ENCODE assay signal across 1 cellular context in the genomic region with DNA sequence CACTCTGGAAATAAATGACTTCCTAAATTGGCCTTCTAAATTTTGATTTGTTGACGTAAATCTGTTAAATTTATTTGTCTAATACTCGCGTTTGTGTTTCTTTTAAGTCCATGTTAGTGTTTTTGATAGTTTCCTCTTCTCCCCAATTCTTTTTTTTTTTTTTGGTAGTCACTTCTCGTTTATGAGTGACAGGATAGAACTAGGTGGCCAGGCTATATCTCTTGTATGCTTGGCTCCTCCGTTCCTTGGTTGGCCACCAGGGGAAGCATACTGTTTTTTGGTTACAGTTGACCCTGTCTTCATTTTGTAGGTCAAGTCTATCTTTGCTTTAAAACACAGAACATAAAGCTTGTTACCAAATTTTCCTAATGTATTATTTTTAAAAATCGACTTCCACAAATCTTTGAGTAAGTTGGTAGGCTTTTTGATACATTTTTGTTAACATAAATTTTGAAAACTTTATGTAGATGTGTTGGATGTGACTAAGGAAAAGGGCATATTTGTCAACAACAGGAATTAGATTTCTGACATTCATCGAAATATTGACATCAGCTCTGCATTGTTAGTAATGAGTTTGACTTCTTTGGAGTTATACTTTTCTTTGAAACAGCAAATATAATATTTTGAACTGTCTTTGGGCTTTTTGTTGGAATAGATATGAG.
TF ChIP-seq lines count a peak whose summit lies in the region.

No MANE protein-coding gene starts in this region.

TF ChIP-seq in K562, 482 proteins besides CTCF, POLR2A, EP300 and RAD21 (continued from another document):
- TF ChIP-seq, protein P1, sequence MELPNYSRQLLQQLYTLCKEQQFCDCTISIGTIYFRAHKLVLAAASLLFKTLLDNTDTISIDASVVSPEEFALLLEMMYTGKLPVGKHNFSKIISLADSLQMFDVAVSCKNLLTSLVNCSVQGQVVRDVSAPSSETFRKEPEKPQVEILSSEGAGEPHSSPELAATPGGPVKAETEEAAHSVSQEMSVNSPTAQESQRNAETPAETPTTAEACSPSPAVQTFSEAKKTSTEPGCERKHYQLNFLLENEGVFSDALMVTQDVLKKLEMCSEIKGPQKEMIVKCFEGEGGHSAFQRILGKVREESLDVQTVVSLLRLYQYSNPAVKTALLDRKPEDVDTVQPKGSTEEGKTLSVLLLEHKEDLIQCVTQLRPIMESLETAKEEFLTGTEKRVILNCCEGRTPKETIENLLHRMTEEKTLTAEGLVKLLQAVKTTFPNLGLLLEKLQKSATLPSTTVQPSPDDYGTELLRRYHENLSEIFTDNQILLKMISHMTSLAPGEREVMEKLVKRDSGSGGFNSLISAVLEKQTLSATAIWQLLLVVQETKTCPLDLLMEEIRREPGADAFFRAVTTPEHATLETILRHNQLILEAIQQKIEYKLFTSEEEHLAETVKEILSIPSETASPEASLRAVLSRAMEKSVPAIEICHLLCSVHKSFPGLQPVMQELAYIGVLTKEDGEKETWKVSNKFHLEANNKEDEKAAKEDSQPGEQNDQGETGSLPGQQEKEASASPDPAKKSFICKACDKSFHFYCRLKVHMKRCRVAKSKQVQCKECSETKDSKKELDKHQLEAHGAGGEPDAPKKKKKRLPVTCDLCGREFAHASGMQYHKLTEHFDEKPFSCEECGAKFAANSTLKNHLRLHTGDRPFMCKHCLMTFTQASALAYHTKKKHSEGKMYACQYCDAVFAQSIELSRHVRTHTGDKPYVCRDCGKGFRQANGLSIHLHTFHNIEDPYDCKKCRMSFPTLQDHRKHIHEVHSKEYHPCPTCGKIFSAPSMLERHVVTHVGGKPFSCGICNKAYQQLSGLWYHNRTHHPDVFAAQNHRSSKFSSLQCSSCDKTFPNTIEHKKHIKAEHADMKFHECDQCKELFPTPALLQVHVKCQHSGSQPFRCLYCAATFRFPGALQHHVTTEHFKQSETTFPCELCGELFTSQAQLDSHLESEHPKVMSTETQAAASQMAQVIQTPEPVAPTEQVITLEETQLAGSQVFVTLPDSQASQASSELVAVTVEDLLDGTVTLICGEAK (IDR thresholded peaks at IDR 0.05), result peak; percentile 57
- TF ChIP-seq, protein P1 (CRISPR knock-in tag; IDR thresholded peaks at IDR 0.05), result no peak
- TF ChIP-seq CHD1 (IDR thresholded peaks at IDR 0.05; ENCODE audit: low read length), result no peak
